2 cellular contexts compared by ENCODE assay signal in the genomic region with DNA sequence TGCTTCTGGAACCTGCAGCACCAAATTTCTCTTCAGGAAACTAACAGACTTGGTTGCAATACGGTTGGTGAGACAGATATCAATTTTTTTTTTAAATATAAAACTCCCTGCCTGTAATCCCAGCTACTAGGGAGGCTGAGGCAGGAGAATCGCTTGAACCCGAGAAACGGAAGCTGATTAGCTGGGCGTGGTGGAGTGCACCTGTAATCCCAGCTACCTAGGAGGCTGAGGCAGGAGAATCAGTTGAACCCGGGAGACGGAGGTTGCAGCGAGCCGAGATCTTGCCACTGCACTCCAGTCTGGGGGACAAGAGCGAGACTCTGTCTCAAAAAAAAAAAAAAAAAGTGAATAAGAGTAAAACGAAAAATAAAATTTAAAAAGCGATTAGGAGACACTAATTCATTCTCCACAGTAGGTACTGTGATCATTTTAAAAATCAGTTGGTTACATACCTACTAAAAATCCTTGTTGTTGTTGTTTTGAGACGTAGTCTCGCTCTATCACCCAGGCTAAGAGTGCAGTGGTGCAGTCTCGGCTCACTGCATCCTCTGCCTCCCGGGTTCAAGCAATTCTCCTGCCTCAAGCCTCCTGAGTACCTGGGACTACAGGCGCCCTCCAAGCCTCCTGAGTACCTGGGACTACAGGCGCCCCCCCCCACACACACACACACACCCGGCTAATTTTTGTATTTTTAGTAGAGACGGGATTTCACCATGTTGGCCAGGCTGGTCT.
TF ChIP-seq lines count a peak whose summit lies in the region.

No MANE protein-coding gene starts in this region.

TF ChIP-seq in SK-N-SH, 30 proteins besides CTCF, POLR2A, EP300 and RAD21 (continued from another document):
- TF ChIP-seq MXI1 (IDR thresholded peaks at IDR 0.05; ENCODE audit: low read depth, low read length), result no peak
- TF ChIP-seq FOXJ3 (CRISPR knock-in tag; IDR thresholded peaks at IDR 0.05), result no peak
- TF ChIP-seq RXRA (IDR thresholded peaks at IDR 0.05; ENCODE audit: borderline replicate concordance, low read depth), result no peak
- TF ChIP-seq, protein P1, sequence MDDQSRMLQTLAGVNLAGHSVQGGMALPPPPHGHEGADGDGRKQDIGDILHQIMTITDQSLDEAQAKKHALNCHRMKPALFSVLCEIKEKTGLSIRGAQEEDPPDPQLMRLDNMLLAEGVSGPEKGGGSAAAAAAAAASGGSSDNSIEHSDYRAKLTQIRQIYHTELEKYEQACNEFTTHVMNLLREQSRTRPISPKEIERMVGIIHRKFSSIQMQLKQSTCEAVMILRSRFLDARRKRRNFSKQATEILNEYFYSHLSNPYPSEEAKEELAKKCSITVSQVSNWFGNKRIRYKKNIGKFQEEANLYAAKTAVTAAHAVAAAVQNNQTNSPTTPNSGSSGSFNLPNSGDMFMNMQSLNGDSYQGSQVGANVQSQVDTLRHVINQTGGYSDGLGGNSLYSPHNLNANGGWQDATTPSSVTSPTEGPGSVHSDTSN (IDR thresholded peaks at IDR 0.05), result no peak
- no peak for TF ChIP-seq FOSL2 (IDR thresholded peaks at IDR 0.05; ENCODE audit: borderline replicate concordance, low read depth)
- TF ChIP-seq, protein P2, sequence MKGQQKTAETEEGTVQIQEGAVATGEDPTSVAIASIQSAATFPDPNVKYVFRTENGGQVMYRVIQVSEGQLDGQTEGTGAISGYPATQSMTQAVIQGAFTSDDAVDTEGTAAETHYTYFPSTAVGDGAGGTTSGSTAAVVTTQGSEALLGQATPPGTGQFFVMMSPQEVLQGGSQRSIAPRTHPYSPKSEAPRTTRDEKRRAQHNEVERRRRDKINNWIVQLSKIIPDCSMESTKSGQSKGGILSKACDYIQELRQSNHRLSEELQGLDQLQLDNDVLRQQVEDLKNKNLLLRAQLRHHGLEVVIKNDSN (IDR thresholded peaks at IDR 0.05; ENCODE audit: borderline replicate concordance, low read depth), result no peak
- TF ChIP-seq GATA2 (CRISPR knock-in tag; IDR thresholded peaks at IDR 0.05), result no peak
- no peak for TF ChIP-seq FOXM1 (IDR thresholded peaks at IDR 0.05; ENCODE audit: low read depth)
- TF ChIP-seq NFIC (IDR thresholded peaks at IDR 0.05; ENCODE audit: borderline replicate concordance), result no peak

TF ChIP-seq in SK-N-SH treated with all-trans-retinoic acid at 6 μM for 48 hours, 23 proteins besides CTCF, POLR2A, EP300 and RAD21 (continued from another document):
- TF ChIP-seq, protein P3, sequence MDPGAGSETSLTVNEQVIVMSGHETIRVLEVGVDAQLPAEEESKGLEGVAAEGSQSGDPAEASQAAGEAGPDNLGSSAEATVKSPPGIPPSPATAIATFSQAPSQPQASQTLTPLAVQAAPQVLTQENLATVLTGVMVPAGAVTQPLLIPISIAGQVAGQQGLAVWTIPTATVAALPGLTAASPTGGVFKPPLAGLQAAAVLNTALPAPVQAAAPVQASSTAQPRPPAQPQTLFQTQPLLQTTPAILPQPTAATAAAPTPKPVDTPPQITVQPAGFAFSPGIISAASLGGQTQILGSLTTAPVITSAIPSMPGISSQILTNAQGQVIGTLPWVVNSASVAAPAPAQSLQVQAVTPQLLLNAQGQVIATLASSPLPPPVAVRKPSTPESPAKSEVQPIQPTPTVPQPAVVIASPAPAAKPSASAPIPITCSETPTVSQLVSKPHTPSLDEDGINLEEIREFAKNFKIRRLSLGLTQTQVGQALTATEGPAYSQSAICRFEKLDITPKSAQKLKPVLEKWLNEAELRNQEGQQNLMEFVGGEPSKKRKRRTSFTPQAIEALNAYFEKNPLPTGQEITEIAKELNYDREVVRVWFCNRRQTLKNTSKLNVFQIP (CRISPR knock-in tag; IDR thresholded peaks at IDR 0.05; ENCODE audit: borderline replicate concordance, low read depth), result no peak
- TF ChIP-seq OSR1 (CRISPR knock-in tag; IDR thresholded peaks at IDR 0.05) (no peak), ZNF565 (CRISPR knock-in tag; conservative IDR thresholded peaks at IDR 0.05; ENCODE audit: low read depth) (no peak)
